In genomic region chr2:113965644-113966043, GRCh38 we compare ENCODE assay signal across 8 cellular contexts.
DNase-seq lines count a peak whose midpoint lies in the region; ATAC-seq, FAIRE-seq and TF ChIP-seq lines count a peak whose summit lies in the region.

No MANE protein-coding gene starts in this region.

- POLR2A ChIA-PET in endothelial cell of umbilical vein (lab: Charles Lee): no interaction called here

- H3K4me3 ChIP-seq in endothelial cell of umbilical vein (replicated peaks in 1 of 3; ENCODE audit: insufficient read depth in 1 of 3, low read depth in 1 of 3, low read length in 3 of 3) (no peak overlapping the region), neutrophil (ENCODE audit: low read depth in 1 of 2, low read length in 1 of 2) (no peak overlapping the region)

- FAIRE-seq in RCC 7860 (lab: Jason Lieb, UNC) (no peak), endothelial cell of umbilical vein (lab: Jason Lieb, UNC) (no peak)

- H2AFZ ChIP-seq in endothelial cell of umbilical vein (ENCODE audit: low read depth, low read length): no peak overlapping the region

- H3K4me2 ChIP-seq in endothelial cell of umbilical vein (ENCODE audit: insufficient read depth, low read length): no peak overlapping the region

- TF ChIP-seq CTCF in endothelial cell of umbilical vein (IDR thresholded peaks at IDR 0.05; ENCODE audit: extremely low read depth in 1 of 2, insufficient read depth in 1 of 2, low read depth in 1 of 2, low read length in 2 of 2) (peak; percentile 51 to 56), neutrophil (IDR thresholded peaks at IDR 0.05) (no peak)

- no peak for DNase-seq in activated CD4-positive, CD25-positive, alpha-beta regulatory T cell treated with anti-CD3 and anti-CD28 coated beads, Interleukin-2, amount 50 U/mL, for 72 hours
- peak; percentile 29 for DNase-seq in RCC 7860 (ENCODE audit: low spot score)
- peak; percentile 66 for DNase-seq in endothelial cell of umbilical vein (ENCODE audit: low read depth, low spot score)
- no peak for DNase-seq in posterior vena cava (ENCODE audit: low spot score)

- CTCF ChIA-PET in endothelial cell of umbilical vein (lab: Charles Lee): interaction anchor here (0.6 to 2.2 kb wide), 7 partner anchors 9 to 30 kb away, joined by 3 to 11 read pairs (median 3); no protein-coding TSS in a partner anchor

- H3K9ac ChIP-seq in endothelial cell of umbilical vein (replicated peaks; ENCODE audit: extremely low read depth, insufficient read depth, low read length): no peak overlapping the region

- H3K4me1 ChIP-seq in endothelial cell of umbilical vein (ENCODE audit: control insufficient read depth, extremely low read depth, insufficient read depth, low read length): peaks cover 15% of the 10 kb centered on the region
- peaks cover 19 to 23% of the 10 kb centered on the region in 2 experiments for H3K4me1 ChIP-seq in neutrophil (ENCODE audit: control insufficient read depth in 1 of 2, insufficient read depth in 1 of 2, low read depth in 1 of 2, low read length in 1 of 2)

- intact Hi-C loops in endothelial cell of umbilical vein (cut with micrococcal nuclease): loop anchor here (5.0 kb wide), 2 partner anchors 73 to 208 kb away; partner anchors contain the start of genes ACTR3 and SLC35F5
- intact Hi-C loops in posterior vena cava (cut with DNase I): no loop called here

- peak; percentile 72 to 78 for ATAC-seq in activated CD4-positive, CD25-positive, alpha-beta regulatory T cell treated with anti-CD3 and anti-CD28 coated beads, Interleukin-2, amount 50 U/mL, for 24 hours
- ATAC-seq in GM21360 (IDR thresholded peaks at IDR 0.05; ENCODE audit: unreplicated experiment) (peak; percentile 86), HG03460 (IDR thresholded peaks at IDR 0.05; ENCODE audit: unreplicated experiment) (peak; percentile 78)

- no peaks in the 10 kb centered on the region for H4K20me1 ChIP-seq in endothelial cell of umbilical vein (replicated peaks; ENCODE audit: control insufficient read depth, extremely low read depth, insufficient read depth, low read length)

- no TSS peak for BruUV-seq in endothelial cell of umbilical vein (replicated peaks; lab: Mats Ljungman, UMichigan)

- peak overlapping the region; percentile 49 for H3K27ac ChIP-seq in endothelial cell of umbilical vein (ENCODE audit: insufficient read depth, low read depth, low read length)
- H3K27ac ChIP-seq in neutrophil: peak overlapping the region; percentile 76

- no peaks in the 10 kb centered on the region for H3K27me3 ChIP-seq in endothelial cell of umbilical vein (ENCODE audit: control insufficient read depth in 2 of 2, insufficient read depth in 2 of 2, low read length in 2 of 2)
- no peaks in the 10 kb centered on the region for H3K27me3 ChIP-seq in neutrophil

- H3K9me3 ChIP-seq in endothelial cell of umbilical vein (replicated peaks; ENCODE audit: control insufficient read depth, insufficient read depth, low read length): no peaks in the 10 kb centered on the region
- H3K9me3 ChIP-seq in neutrophil: no peaks in the 10 kb centered on the region

- peaks cover 3 to 10% of the 10 kb centered on the region in 2 experiments for H3K36me3 ChIP-seq in endothelial cell of umbilical vein (ENCODE audit: control insufficient read depth in 2 of 2, extremely low read depth in 1 of 2, insufficient read depth in 2 of 2, low read length in 2 of 2)
- H3K36me3 ChIP-seq in neutrophil: peaks cover 44% of the 10 kb centered on the region

- dilution Hi-C loops in endothelial cell of umbilical vein (cut with MboI; ENCODE audit: extremely low pct_ligation_motif_present, low sequenced_read_pairs): no loop called here

- H3K9me1 ChIP-seq in endothelial cell of umbilical vein (replicated peaks; ENCODE audit: control insufficient read depth, extremely low read depth, insufficient read depth, low read length): no peaks in the 10 kb centered on the region

- TF ChIP-seq POLR2A in endothelial cell of umbilical vein (IDR thresholded peaks at IDR 0.05; ENCODE audit: low read depth, low read length): peak; percentile 21

- H3K79me2 ChIP-seq in endothelial cell of umbilical vein (ENCODE audit: control insufficient read depth, insufficient read depth, low read length): no peaks in the 10 kb centered on the region

TF ChIP-seq in endothelial cell of umbilical vein, 7 proteins besides CTCF, POLR2A, EP300 and RAD21:
- TF ChIP-seq JUN (IDR thresholded peaks at IDR 0.05; ENCODE audit: borderline replicate concordance, insufficient read depth, insufficient read length, low read depth): no peak
- TF ChIP-seq POLR2AphosphoS5 (IDR thresholded peaks at IDR 0.05; ENCODE audit: insufficient read depth, low read depth, low read length): peak; percentile 21
- TF ChIP-seq MYC (IDR thresholded peaks at IDR 0.05; ENCODE audit: low read depth, low read length): no peak
TF ChIP-seq in endothelial cell of umbilical vein: peak in this region for 1.

Comparison
In these comparisons a context has a peak if more than half of its experiments do, and no peak if none do; other contexts are left out.
1. DNase-seq: peak in RCC 7860 (single experiment) and endothelial cell of umbilical vein (single experiment); none in activated CD4-positive, CD25-positive, alpha-beta regulatory T cell treated with anti-CD3 and anti-CD28 coated beads, Interleukin-2, amount 50 U/mL, for 72 hours (single experiment) and posterior vena cava (single experiment).
2. Peak in every context shown above with its lines, with median percentiles within 50 percentile points of each other: ATAC-seq.